In genomic region chr22:21032037-21032842, GRCh38 we compare ENCODE assay signal across 11 cellular contexts. TPM values are rescaled to one million over a fixed set of nuclear protein-coding genes. Genes with fewer than 3 reads are reported as not detected.
DNase-seq lines count a peak whose midpoint lies in the region; ATAC-seq and TF ChIP-seq lines count a peak whose summit lies in the region.
"Had no signal": no experiment of that assay in that cellular context is flagged by ENCODE, and none has a peak within 500 bp of the region (broad histone marks: within the 10 kb centered on the region; RNA-seq: fewer than 3 reads in every experiment).

Gene SLC7A4 (minus strand): TSS chr22:21032561. CDS start chr22:21031812, 749 bp downstream.

- H3K36me3 ChIP-seq in duodenal mucosa (ENCODE audit: control insufficient read depth in 1 of 2, insufficient read depth in 2 of 2, low read length in 2 of 2) (no peaks in the 10 kb centered on the region), mesendoderm (ENCODE audit: control insufficient read depth, insufficient read depth, low read length) (no peaks in the 10 kb centered on the region)

- H3K56ac ChIP-seq in mesendoderm (ENCODE audit: low read length): peak within 1 kb of the TSS; percentile 74

- H2BK5ac ChIP-seq in mesendoderm (ENCODE audit: low read length): no peak within 1 kb of the TSS

- no peak within 1 kb of the TSS for H3K18ac ChIP-seq in mesendoderm (ENCODE audit: low read length)

- H3K4me3 ChIP-seq in duodenal mucosa (ENCODE audit: low read depth in 1 of 2, low read length in 2 of 2) (peak within 1 kb of the TSS; percentile 42 to 54), mesendoderm (ENCODE audit: low read length) (no peak within 1 kb of the TSS)
- H3K4me3 ChIP-seq: SK-N-MC had no signal

- H3K9me3 Mint-ChIP-seq in activated naive CD4-positive, alpha-beta T cell treated with anti-CD3 and anti-CD28 coated beads, Interleukin-2, amount 50 U/mL, for 72 hours: no peaks in the 10 kb centered on the region
- H3K9me3 Mint-ChIP-seq in type B pancreatic cell: no peaks in the 10 kb centered on the region
- H3K9me3 Mint-ChIP-seq: naive B cell; stimulated activated naive CD8-positive, alpha-beta T cell treated with anti-CD3 and anti-CD28 coated beads, Interleukin-15, Interleukin-2, amounts not matched to agents 100 ng/mL and 50 ng/mL, for 24 hours had no signal

- no peak for TF ChIP-seq CTCF in type B pancreatic cell (conservative IDR thresholded peaks at IDR 0.05)

- H3K4me1 ChIP-seq in duodenal mucosa (ENCODE audit: control insufficient read depth in 1 of 2, insufficient read depth in 2 of 2, low read length in 2 of 2): peaks cover 0 to 10% of the 10 kb centered on the region in 2 donors
- no peaks in the 10 kb centered on the region for H3K4me1 ChIP-seq in mesendoderm (ENCODE audit: control insufficient read depth, low read depth, low read length)

- peak; percentile 9 to 26 for ATAC-seq in activated naive CD4-positive, alpha-beta T cell treated with anti-CD3 and anti-CD28 coated beads, Interleukin-2, amount 50 U/mL, for 72 hours
- ATAC-seq in GM19023 (IDR thresholded peaks at IDR 0.05; ENCODE audit: unreplicated experiment): no peak

- H3K4me1 Mint-ChIP-seq in type B pancreatic cell (ENCODE audit: unreplicated experiment): peaks cover 7% of the 10 kb centered on the region

- no peak within 1 kb of the TSS for H3K27ac ChIP-seq in duodenal mucosa (ENCODE audit: low read depth, low read length)
- peak within 1 kb of the TSS; percentile 8 for H3K27ac ChIP-seq in mesendoderm (ENCODE audit: low read depth, low read length)
- H3K27ac ChIP-seq: SK-N-MC had no signal

- H2BK15ac ChIP-seq in mesendoderm (replicated peaks; ENCODE audit: low read depth): no peak within 1 kb of the TSS

- no peak within 1 kb of the TSS for H4K8ac ChIP-seq in mesendoderm (ENCODE audit: low read depth, low read length)

- H4K5ac ChIP-seq in mesendoderm (ENCODE audit: low read length): no peak within 1 kb of the TSS

- H2AK5ac ChIP-seq in mesendoderm (ENCODE audit: low read length): no peak within 1 kb of the TSS

- H3K27me3 ChIP-seq in duodenal mucosa (ENCODE audit: control insufficient read depth in 1 of 2, insufficient read depth in 2 of 2, low read length in 2 of 2) (peaks cover 0 to 14% of the 10 kb centered on the region in 2 donors), mesendoderm (ENCODE audit: insufficient read depth, low read length, poor library complexity) (no peaks in the 10 kb centered on the region)

- no peak within 1 kb of the TSS for H3K4ac ChIP-seq in mesendoderm (ENCODE audit: low read depth, low read length)

- no CpG with 5 or more reads among the region's 58 CpGs for WGBS in mesendoderm (ENCODE audit: extremely low coverage, insufficient coverage, low lambda C conversion rate)

- peak within 1 kb of the TSS; percentile 57 for H3K4me2 ChIP-seq in mesendoderm (ENCODE audit: low read length)

- H3K4me3 Mint-ChIP-seq in type B pancreatic cell: peak within 1 kb of the TSS; percentile 71
- H3K4me3 Mint-ChIP-seq: stimulated activated naive CD8-positive, alpha-beta T cell treated with anti-CD3 and anti-CD28 coated beads, Interleukin-15, Interleukin-2, amounts not matched to agents 100 ng/mL and 50 ng/mL, for 24 hours had no signal

- H3K23ac ChIP-seq in mesendoderm (ENCODE audit: low read length): peak within 1 kb of the TSS; percentile 66

- DNase-seq in activated naive CD4-positive, alpha-beta T cell treated with anti-CD3 and anti-CD28 coated beads, Interleukin-2, amount 50 U/mL, for 72 hours (ENCODE audit: low spot score in 2 of 2): no peak
- no peak for DNase-seq in activated naive CD4-positive, alpha-beta T cell treated with Interleukin-2 at 50 U/mL for 16 hours
- no peak for DNase-seq in mesendoderm
- no peak for DNase-seq in type B pancreatic cell (ENCODE audit: extremely low spot score, unreplicated experiment)
- DNase-seq in AG08395 (ENCODE audit: low spot score): no peak
- no peak for DNase-seq in DMS 273 treated with DMSO at 0.1 percent for 48 hours (lab: John Stamatoyannopoulos, UW)
- DNase-seq: naive B cell had no signal

- H3K27ac Mint-ChIP-seq in activated naive CD4-positive, alpha-beta T cell treated with anti-CD3 and anti-CD28 coated beads, Interleukin-2, amount 50 U/mL, for 72 hours: no peak within 1 kb of the TSS
- H3K27ac Mint-ChIP-seq in type B pancreatic cell: peak within 1 kb of the TSS; percentile 31
- H3K27ac Mint-ChIP-seq: stimulated activated naive CD8-positive, alpha-beta T cell treated with anti-CD3 and anti-CD28 coated beads, Interleukin-15, Interleukin-2, amounts not matched to agents 100 ng/mL and 50 ng/mL, for 24 hours had no signal

- peaks cover 0 to 7% of the 10 kb centered on the region in 2 donors for H3K36me3 Mint-ChIP-seq in activated naive CD4-positive, alpha-beta T cell treated with anti-CD3 and anti-CD28 coated beads, Interleukin-2, amount 50 U/mL, for 72 hours
- no peaks in the 10 kb centered on the region for H3K36me3 Mint-ChIP-seq in type B pancreatic cell
- H3K36me3 Mint-ChIP-seq: naive B cell had no signal

- H3K79me2 ChIP-seq in mesendoderm (ENCODE audit: control insufficient read depth, insufficient read depth, low read length): no peaks in the 10 kb centered on the region

- H3K79me1 ChIP-seq in mesendoderm (ENCODE audit: low read length): no peaks in the 10 kb centered on the region

- H3K9me3 ChIP-seq in duodenal mucosa (ENCODE audit: control insufficient read depth in 1 of 2, low read length in 2 of 2): no peaks in the 10 kb centered on the region

- peaks cover 8% of the 10 kb centered on the region for H3K27me3 Mint-ChIP-seq in type B pancreatic cell

- H3K9ac ChIP-seq in duodenal mucosa (ENCODE audit: low read depth in 1 of 2, low read length in 2 of 2): no peak within 1 kb of the TSS
- H3K9ac ChIP-seq in mesendoderm (ENCODE audit: low read length): peak within 1 kb of the TSS; percentile 42

- no peak within 1 kb of the TSS for H2BK120ac ChIP-seq in mesendoderm (ENCODE audit: low read depth, low read length)

RNA-seq across cellular contexts. Expression of gene SLC7A4, which starts in this region (rescaled TPM):
- not detected for total RNA-seq in activated naive CD4-positive, alpha-beta T cell treated with anti-CD3 and anti-CD28 coated beads, Interleukin-2, amount 50 U/mL, for 72 hours
- 0.03 TPM for polyA plus RNA-seq in mesendoderm (2013, experiment 1 of 2)
- polyA plus RNA-seq in mesendoderm (2013, experiment 2 of 2): not detected
- 3.3 and 6.7 TPM in 2 replicates for total RNA-seq in type B pancreatic cell (ENCODE audit: low replicate concordance)

Comparison
In these comparisons a context has a peak if more than half of its experiments do, and no peak if none do; other contexts are left out.
1. Peak in ATAC-seq in activated naive CD4-positive, alpha-beta T cell treated with anti-CD3 and anti-CD28 coated beads, Interleukin-2, amount 50 U/mL, for 72 hours; RNA of the gene not detected or under 1 TPM.